ENCODE assay signal across 8 cellular contexts in the genomic region with DNA sequence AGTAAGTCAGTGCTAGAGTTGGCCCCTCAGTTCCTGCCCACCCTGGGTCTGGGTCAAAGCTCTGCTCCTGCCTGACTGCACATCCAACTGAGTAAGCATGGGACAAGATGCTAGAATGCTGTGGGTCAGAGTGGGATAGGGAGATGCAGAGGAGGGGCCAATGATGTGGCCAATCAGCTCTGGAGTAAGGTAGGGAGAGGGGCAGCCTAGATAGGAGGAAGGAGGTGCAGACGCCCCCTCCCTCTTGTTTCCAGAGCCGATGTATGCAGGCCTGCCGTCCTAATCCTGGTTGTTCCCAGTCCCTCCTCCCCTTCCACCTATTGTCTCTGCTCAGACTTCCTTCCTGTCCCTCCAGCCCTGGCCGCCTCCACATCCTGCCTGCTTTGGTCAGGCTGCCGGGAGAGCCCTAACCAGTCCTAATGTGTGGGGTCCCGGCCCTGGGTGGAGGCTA. TPM values are rescaled to one million over a fixed set of nuclear protein-coding genes. Genes with fewer than 3 reads are reported as not detected.
DNase-seq lines count a peak whose midpoint lies in the region; ATAC-seq and TF ChIP-seq lines count a peak whose summit lies in the region.

No MANE protein-coding gene starts in this region.

- peaks cover 7 to 15% (median 8%) of the 10 kb centered on the region in 3 donors for H3K4me1 ChIP-seq in skeletal muscle tissue (ENCODE audit: control insufficient read depth in 3 of 3, insufficient read depth in 3 of 3, low read length in 3 of 3)

- H3K36me3 ChIP-seq in skeletal muscle tissue (ENCODE audit: control insufficient read depth in 3 of 3, insufficient read depth in 3 of 3, low read length in 3 of 3) = peaks cover 0 to 3% (median 2%) of the 10 kb centered on the region in 3 donors

- ATAC-seq in activated T-helper 17 cell treated with anti-CD3 and anti-CD28 coated beads, Interleukin-2, amount 50 U/mL, for 72 hours (replicated peaks) = no peak

- H3K4me3 Mint-ChIP-seq in activated T-helper 17 cell treated with anti-CD3 and anti-CD28 coated beads, Interleukin-2, amount 50 U/mL, for 72 hours = peak overlapping the region; percentile 86

- DNase-seq in HFF-Myc (ENCODE audit: extremely low read depth, low read depth) (no peak), hepatic stellate cell (ENCODE audit: low spot score) (peak; percentile 55), mesenteric fat pad (ENCODE audit: low spot score) (no peak), NCI-H1048 (lab: John Stamatoyannopoulos, UW) (no peak), putamen (ENCODE audit: low spot score) (no peak)
- no peak for DNase-seq in central memory CD4-positive, alpha-beta T cell

- H3K36me3 Mint-ChIP-seq in activated T-helper 17 cell treated with anti-CD3 and anti-CD28 coated beads, Interleukin-2, amount 50 U/mL, for 72 hours (ENCODE audit: low read depth) = no peaks in the 10 kb centered on the region

- no peaks in the 10 kb centered on the region for H3K9me3 Mint-ChIP-seq in activated T-helper 17 cell treated with anti-CD3 and anti-CD28 coated beads, Interleukin-2, amount 50 U/mL, for 72 hours

- no peak overlapping the region for H3K27ac ChIP-seq in skeletal muscle tissue (ENCODE audit: low read depth, low read length)

- H3K4me1 Mint-ChIP-seq in activated T-helper 17 cell treated with anti-CD3 and anti-CD28 coated beads, Interleukin-2, amount 50 U/mL, for 72 hours = peaks cover 8% of the 10 kb centered on the region

- H3K9ac ChIP-seq in skeletal muscle tissue (ENCODE audit: low read depth in 1 of 3, low read length in 3 of 3) = no peak overlapping the region

- peaks cover 0 to 12% (median 10%) of the 10 kb centered on the region in 3 donors for H3K27me3 ChIP-seq in skeletal muscle tissue (ENCODE audit: control insufficient read depth in 3 of 3, insufficient read depth in 3 of 3, low read length in 3 of 3)

- H3K4me3 ChIP-seq in HFF-Myc (replicated peaks; ENCODE audit: low read depth, low read length) (peak overlapping the region; percentile 44), skeletal muscle tissue (ENCODE audit: low read length in 3 of 3) (peak overlapping the region; percentile 32 to 45 (median 41))

- TF ChIP-seq CTCF in HFF-Myc (IDR thresholded peaks at IDR 0.05; ENCODE audit: low read depth, low read length, missing control alignments) = no peak

- H3K27me3 Mint-ChIP-seq in activated T-helper 17 cell treated with anti-CD3 and anti-CD28 coated beads, Interleukin-2, amount 50 U/mL, for 72 hours = no peaks in the 10 kb centered on the region

- no peaks in the 10 kb centered on the region for H3K9me3 ChIP-seq in skeletal muscle tissue (ENCODE audit: control insufficient read depth in 3 of 3, low read length in 3 of 3)

- peak overlapping the region; percentile 87 for H3K27ac Mint-ChIP-seq in activated T-helper 17 cell treated with anti-CD3 and anti-CD28 coated beads, Interleukin-2, amount 50 U/mL, for 72 hours

RNA-seq across cellular contexts. Expression of a gene that starts 1.3 kb away (rescaled TPM):
- total RNA-seq in activated T-helper 17 cell treated with anti-CD3 and anti-CD28 coated beads, Interleukin-2, amount 50 U/mL, for 72 hours = 10 to 100 TPM in 1 of 2 donors, 1 to 10 TPM in 1; 7.1 to 19.6 TPM
- total RNA-seq in skeletal muscle tissue (5.2 TPM), mesenteric fat pad (24.2 TPM)

RNA-seq across cellular contexts. Expression of a gene that starts 29.6 kb away (rescaled TPM):
- 100 to 1,000 TPM in 1 of 2 donors, 10 to 100 TPM in 1; 38.7 to 113 TPM for total RNA-seq in activated T-helper 17 cell treated with anti-CD3 and anti-CD28 coated beads, Interleukin-2, amount 50 U/mL, for 72 hours
- 5.2 TPM for total RNA-seq in skeletal muscle tissue
- 11.5 TPM for total RNA-seq in mesenteric fat pad

RNA-seq across cellular contexts. Expression of a gene that starts 44.0 kb away (rescaled TPM):
- 10 to 100 TPM; 16.5 to 29.9 TPM for total RNA-seq in activated T-helper 17 cell treated with anti-CD3 and anti-CD28 coated beads, Interleukin-2, amount 50 U/mL, for 72 hours
- total RNA-seq in skeletal muscle tissue (under 0.01 TPM), mesenteric fat pad (1.5 TPM)

RNA-seq across cellular contexts. Expression of a gene that starts 44.1 kb away (rescaled TPM):
- total RNA-seq in activated T-helper 17 cell treated with anti-CD3 and anti-CD28 coated beads, Interleukin-2, amount 50 U/mL, for 72 hours = 100 to 1,000 TPM; 123 to 174 TPM
- total RNA-seq in skeletal muscle tissue (40.7 TPM), mesenteric fat pad (39.3 TPM)
